1 cellular context compared by ENCODE assay signal in the genomic region with DNA sequence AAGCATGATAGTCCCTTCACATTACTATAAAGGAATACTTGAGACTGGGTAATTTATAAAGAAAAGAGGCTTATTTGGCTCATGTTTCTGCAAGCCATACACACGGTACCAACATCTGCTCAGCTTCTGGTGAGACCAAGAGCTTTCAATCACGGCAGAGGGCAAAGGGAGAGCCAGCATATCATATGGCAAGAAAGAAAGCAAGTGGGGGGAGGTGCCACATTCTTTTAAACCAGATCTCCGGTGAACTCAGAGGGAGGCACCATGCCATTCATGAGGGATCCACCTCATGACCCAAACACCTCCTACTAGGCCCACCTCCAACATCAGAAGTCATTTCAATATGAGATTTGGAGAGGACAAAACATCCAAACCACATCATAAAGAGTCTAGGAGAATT.
TF ChIP-seq lines count a peak whose summit lies in the region.

No MANE protein-coding gene starts in this region.

TF ChIP-seq in WTC11, 78 proteins besides CTCF, POLR2A, EP300 and RAD21 (continued from another document):
- TF ChIP-seq, protein P1, sequence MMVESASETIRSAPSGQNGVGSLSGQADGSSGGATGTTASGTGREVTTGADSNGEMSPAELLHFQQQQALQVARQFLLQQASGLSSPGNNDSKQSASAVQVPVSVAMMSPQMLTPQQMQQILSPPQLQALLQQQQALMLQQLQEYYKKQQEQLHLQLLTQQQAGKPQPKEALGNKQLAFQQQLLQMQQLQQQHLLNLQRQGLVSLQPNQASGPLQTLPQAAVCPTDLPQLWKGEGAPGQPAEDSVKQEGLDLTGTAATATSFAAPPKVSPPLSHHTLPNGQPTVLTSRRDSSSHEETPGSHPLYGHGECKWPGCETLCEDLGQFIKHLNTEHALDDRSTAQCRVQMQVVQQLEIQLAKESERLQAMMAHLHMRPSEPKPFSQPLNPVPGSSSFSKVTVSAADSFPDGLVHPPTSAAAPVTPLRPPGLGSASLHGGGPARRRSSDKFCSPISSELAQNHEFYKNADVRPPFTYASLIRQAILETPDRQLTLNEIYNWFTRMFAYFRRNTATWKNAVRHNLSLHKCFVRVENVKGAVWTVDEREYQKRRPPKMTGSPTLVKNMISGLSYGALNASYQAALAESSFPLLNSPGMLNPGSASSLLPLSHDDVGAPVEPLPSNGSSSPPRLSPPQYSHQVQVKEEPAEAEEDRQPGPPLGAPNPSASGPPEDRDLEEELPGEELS (CRISPR knock-in tag; IDR thresholded peaks at IDR 0.05): no peak
- TF ChIP-seq, protein P2, sequence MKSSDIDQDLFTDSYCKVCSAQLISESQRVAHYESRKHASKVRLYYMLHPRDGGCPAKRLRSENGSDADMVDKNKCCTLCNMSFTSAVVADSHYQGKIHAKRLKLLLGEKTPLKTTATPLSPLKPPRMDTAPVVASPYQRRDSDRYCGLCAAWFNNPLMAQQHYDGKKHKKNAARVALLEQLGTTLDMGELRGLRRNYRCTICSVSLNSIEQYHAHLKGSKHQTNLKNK (CRISPR knock-in tag; IDR thresholded peaks at IDR 0.05): no peak
- TF ChIP-seq ZNF671 (CRISPR knock-in tag; IDR thresholded peaks at IDR 0.05): no peak
